In genomic region chr22:20253161-20253560, GRCh38 we compare ENCODE assay signal across 20 cellular contexts.
"Had no signal": no experiment of that assay in that cellular context is flagged by ENCODE, and none has a peak within 500 bp of the region (broad histone marks: within the 10 kb centered on the region; RNA-seq: fewer than 3 reads in every experiment).

No MANE protein-coding gene starts in this region.

- H3K9me3 ChIP-seq: left ventricle myocardium inferior, ovary, right atrium auricular region, spleen, transverse colon, upper lobe of left lung, vagina had no signal

- H3K27ac ChIP-seq: hepatocyte, left ventricle myocardium inferior, neural progenitor cell, ovary, right atrium auricular region, skin epidermis, spleen, transverse colon, upper lobe of left lung, vagina had no signal

- H3K27me3 ChIP-seq: hepatocyte, neural progenitor cell, ovary, right atrium auricular region, spleen, transverse colon, upper lobe of left lung, vagina had no signal

- DNase-seq: islet precursor cell; left ventricle myocardium inferior; mesendoderm; naive B cell; natural killer cell; nephron progenitor cell; ovary; spleen; stimulated activated CD4-positive, alpha-beta T cell treated with anti-CD3 and anti-CD28 coated beads, Interleukin-4, amount 100 ng/mL, for 24 hours; stimulated activated naive CD4-positive, alpha-beta T cell treated with Interleukin-2 at 50 U/mL for 16 hours; stimulated activated naive CD8-positive, alpha-beta T cell treated with anti-CD3 and anti-CD28 coated beads, Interleukin-15, amount 100 ng/mL, for 72 hours; substantia nigra; transverse colon had no signal

- H3K36me3 ChIP-seq: left ventricle myocardium inferior, neural progenitor cell, ovary, right atrium auricular region, spleen, transverse colon, upper lobe of left lung, vagina had no signal

- H3K4me1 ChIP-seq: neural progenitor cell had no signal

- H3K4me3 ChIP-seq: hepatocyte, left ventricle myocardium inferior, lung, neural progenitor cell, ovary, right atrium auricular region, skin epidermis, spleen, transverse colon, upper lobe of left lung, vagina had no signal
